7 cellular contexts compared by ENCODE assay signal in genomic region chr15:55286442-55287189, GRCh38. TPM values are rescaled to one million over a fixed set of nuclear protein-coding genes. Genes with fewer than 3 reads are reported as not detected.
DNase-seq lines count a peak whose midpoint lies in the region; ATAC-seq and TF ChIP-seq lines count a peak whose summit lies in the region.
"Not testable (repeated sequence)": the region's sequence is repeated elsewhere in the genome, so short reads cannot be mapped to it uniquely, and the experiment has no call there.

No MANE protein-coding gene starts in this region.

- not testable (repeated sequence) for ATAC-seq in T-helper 17 cell; activated CD8-positive, alpha-beta T cell treated with anti-CD3 and anti-CD28 coated beads for 36 hours; memory B cell (ENCODE audit: low read depth); stimulated activated effector memory CD8-positive, alpha-beta T cell treated with anti-CD3 and anti-CD28 coated beads, Interleukin-12 subunit alpha, Interleukin-12 subunit beta, amount 100 ng/mL, for 72 hours

- H3K27me3 Mint-ChIP-seq in CD8-positive, alpha-beta memory T cell; T-helper 17 cell; activated CD8-positive, alpha-beta T cell treated with anti-CD3 and anti-CD28 coated beads for 36 hours; activated naive CD4-positive, alpha-beta T cell treated with anti-CD3 and anti-CD28 coated beads for 36 hours (ENCODE audit: low read depth); brain; memory B cell: not testable (repeated sequence)

- H3K27ac Mint-ChIP-seq in CD8-positive, alpha-beta memory T cell, result peak overlapping the region; percentile 88 to 99 (median 96)
- H3K27ac Mint-ChIP-seq in T-helper 17 cell (peak overlapping the region; percentile 97), brain (peak overlapping the region in 1 of 5 experiments; percentile 44), memory B cell (peak overlapping the region; percentile 21)
- H3K27ac Mint-ChIP-seq in activated CD8-positive, alpha-beta T cell treated with anti-CD3 and anti-CD28 coated beads for 36 hours, result peak overlapping the region; percentile 96
- peak overlapping the region; percentile 37 for H3K27ac Mint-ChIP-seq in activated naive CD4-positive, alpha-beta T cell treated with anti-CD3 and anti-CD28 coated beads for 36 hours
- peak overlapping the region; percentile 94 for H3K27ac Mint-ChIP-seq in stimulated activated effector memory CD8-positive, alpha-beta T cell treated with anti-CD3 and anti-CD28 coated beads, Interleukin-12 subunit alpha, Interleukin-12 subunit beta, amount 100 ng/mL, for 72 hours

- H3K27me3 ChIP-seq in CD8-positive, alpha-beta memory T cell (ENCODE audit: insufficient read depth, low read length, poor library complexity, severe bottlenecking), result not testable (repeated sequence)

- peaks cover 69 to 79% (median 79%) of the 10 kb centered on the region in 3 donors for H3K4me1 Mint-ChIP-seq in CD8-positive, alpha-beta memory T cell
- peaks cover 62% of the 10 kb centered on the region for H3K4me1 Mint-ChIP-seq in T-helper 17 cell
- H3K4me1 Mint-ChIP-seq in activated CD8-positive, alpha-beta T cell treated with anti-CD3 and anti-CD28 coated beads for 36 hours (ENCODE audit: low read depth), result peaks cover 59% of the 10 kb centered on the region
- peaks cover 66% of the 10 kb centered on the region for H3K4me1 Mint-ChIP-seq in activated naive CD4-positive, alpha-beta T cell treated with anti-CD3 and anti-CD28 coated beads for 36 hours (ENCODE audit: low read depth)
- H3K4me1 Mint-ChIP-seq in brain, result peaks cover 10% of the 10 kb centered on the region
- peaks cover 16% of the 10 kb centered on the region for H3K4me1 Mint-ChIP-seq in memory B cell
- peaks cover 65% of the 10 kb centered on the region for H3K4me1 Mint-ChIP-seq in stimulated activated effector memory CD8-positive, alpha-beta T cell treated with anti-CD3 and anti-CD28 coated beads, Interleukin-12 subunit alpha, Interleukin-12 subunit beta, amount 100 ng/mL, for 72 hours

- DNase-seq in CD8-positive, alpha-beta memory T cell; T-helper 17 cell; activated CD8-positive, alpha-beta T cell treated with anti-CD3 and anti-CD28 coated beads for 36 hours; activated naive CD4-positive, alpha-beta T cell treated with anti-CD3 and anti-CD28 coated beads for 36 hours; memory B cell (ENCODE audit: low spot score in 2 of 2): not testable (repeated sequence)
- peak in 1 of 2 donors; percentile 57 for DNase-seq in stimulated activated effector memory CD8-positive, alpha-beta T cell treated with anti-CD3 and anti-CD28 coated beads, Interleukin-12 subunit alpha, Interleukin-12 subunit beta, amount 100 ng/mL, for 72 hours (ENCODE audit: low spot score in 2 of 2)

- intact Hi-C loops in activated CD8-positive, alpha-beta T cell treated with anti-CD3 and anti-CD28 coated beads for 36 hours (cut with micrococcal nuclease), result not testable (repeated sequence)
- intact Hi-C loops in activated naive CD4-positive, alpha-beta T cell treated with anti-CD3 and anti-CD28 coated beads for 36 hours (cut with micrococcal nuclease), result loop anchor here (10.0 kb wide), 1 partner anchor 758 kb away; no protein-coding TSS in a partner anchor

- H3K36me3 Mint-ChIP-seq in CD8-positive, alpha-beta memory T cell, result peaks cover 0 to 31% (median 4%) of the 10 kb centered on the region in 3 donors
- not testable (repeated sequence) for H3K36me3 Mint-ChIP-seq in T-helper 17 cell (ENCODE audit: low read depth); brain; memory B cell
- H3K36me3 Mint-ChIP-seq in activated CD8-positive, alpha-beta T cell treated with anti-CD3 and anti-CD28 coated beads for 36 hours (ENCODE audit: low read depth), result peaks cover 55% of the 10 kb centered on the region
- H3K36me3 Mint-ChIP-seq in activated naive CD4-positive, alpha-beta T cell treated with anti-CD3 and anti-CD28 coated beads for 36 hours (ENCODE audit: low read depth), result peaks cover 26% of the 10 kb centered on the region
- peaks cover 86% of the 10 kb centered on the region for H3K36me3 Mint-ChIP-seq in stimulated activated effector memory CD8-positive, alpha-beta T cell treated with anti-CD3 and anti-CD28 coated beads, Interleukin-12 subunit alpha, Interleukin-12 subunit beta, amount 100 ng/mL, for 72 hours

- not testable (repeated sequence) for H3K4me3 ChIP-seq in CD8-positive, alpha-beta memory T cell (ENCODE audit: low read length)

- not testable (repeated sequence) for H3K36me3 ChIP-seq in CD8-positive, alpha-beta memory T cell (ENCODE audit: insufficient read depth, low read length)

- POLR2A ChIA-PET in CD8-positive, alpha-beta memory T cell (lab: Charles Lee), result interaction anchor here (1.0 to 1.7 kb wide), 2 partner anchors 17 to 19 kb away, joined by 4 to 8 read pairs; no protein-coding TSS in a partner anchor
- POLR2A ChIA-PET in activated CD8-positive, alpha-beta T cell treated with anti-CD3 and anti-CD28 coated beads for 36 hours (lab: Charles Lee), result interaction anchor here (0.9 to 1.5 kb wide), 3 partner anchors 17 to 67 kb away, joined by 3 to 4 read pairs (median 3); partner anchors contain the start of genes PIGB and PIGBOS1

- CTCF ChIA-PET in CD8-positive, alpha-beta memory T cell (lab: Charles Lee), result interaction anchor here (1.2 to 1.4 kb wide), 5 partner anchors 9 to 59 kb away, joined by 3 to 8 read pairs (median 3); no protein-coding TSS in a partner anchor
- CTCF ChIA-PET in activated CD8-positive, alpha-beta T cell treated with anti-CD3 and anti-CD28 coated beads for 36 hours (lab: Charles Lee), result interaction anchor here (1.3 to 2.5 kb wide), 3 partner anchors 15 to 68 kb away, joined by 3 to 8 read pairs (median 8); no protein-coding TSS in a partner anchor
- CTCF ChIA-PET in activated naive CD4-positive, alpha-beta T cell treated with anti-CD3 and anti-CD28 coated beads for 36 hours (lab: Charles Lee), result interaction anchor here (0.7 to 1.6 kb wide), 2 partner anchors 22 to 69 kb away, joined by 3 to 7 read pairs; no protein-coding TSS in a partner anchor

- H3K4me3 Mint-ChIP-seq in CD8-positive, alpha-beta memory T cell, result peak overlapping the region; percentile 90 to 99 (median 97)
- peak overlapping the region; percentile 2 for H3K4me3 Mint-ChIP-seq in T-helper 17 cell
- peak overlapping the region; percentile 90 for H3K4me3 Mint-ChIP-seq in activated CD8-positive, alpha-beta T cell treated with anti-CD3 and anti-CD28 coated beads for 36 hours
- peak overlapping the region; percentile 80 for H3K4me3 Mint-ChIP-seq in activated naive CD4-positive, alpha-beta T cell treated with anti-CD3 and anti-CD28 coated beads for 36 hours
- H3K4me3 Mint-ChIP-seq in brain, result peak overlapping the region in 3 of 5 experiments; percentile 44 to 93 (median 57)
- H3K4me3 Mint-ChIP-seq in memory B cell, result not testable (repeated sequence)
- peak overlapping the region; percentile 96 for H3K4me3 Mint-ChIP-seq in stimulated activated effector memory CD8-positive, alpha-beta T cell treated with anti-CD3 and anti-CD28 coated beads, Interleukin-12 subunit alpha, Interleukin-12 subunit beta, amount 100 ng/mL, for 72 hours

- TF ChIP-seq CTCF in activated CD8-positive, alpha-beta T cell treated with anti-CD3 and anti-CD28 coated beads for 36 hours (IDR thresholded peaks at IDR 0.05); brain (conservative IDR thresholded peaks at IDR 0.05): not testable (repeated sequence)

- H3K9me3 ChIP-seq in CD8-positive, alpha-beta memory T cell (ENCODE audit: low read length); T-helper 17 cell (ENCODE audit: control insufficient read depth, low read length, poor library complexity, severe bottlenecking): not testable (repeated sequence)

- peaks cover 55% of the 10 kb centered on the region for H3K4me1 ChIP-seq in CD8-positive, alpha-beta memory T cell (ENCODE audit: insufficient read depth, low read length)

- not testable (repeated sequence) for H3K27ac ChIP-seq in CD8-positive, alpha-beta memory T cell (ENCODE audit: low read depth, low read length)

- H3K9me3 Mint-ChIP-seq in CD8-positive, alpha-beta memory T cell; activated CD8-positive, alpha-beta T cell treated with anti-CD3 and anti-CD28 coated beads for 36 hours; activated naive CD4-positive, alpha-beta T cell treated with anti-CD3 and anti-CD28 coated beads for 36 hours; brain; memory B cell; stimulated activated effector memory CD8-positive, alpha-beta T cell treated with anti-CD3 and anti-CD28 coated beads, Interleukin-12 subunit alpha, Interleukin-12 subunit beta, amount 100 ng/mL, for 72 hours: not testable (repeated sequence)

RNA-seq across cellular contexts. Expression of gene RAB27A, which starts 3.0 kb away (rescaled TPM):
- total RNA-seq in CD8-positive, alpha-beta memory T cell, result 100 to 1,000 TPM; 187 to 195 TPM
- 132 TPM for polyA plus RNA-seq in CD8-positive, alpha-beta memory T cell
- 10 to 100 TPM; 27.1 to 31.4 TPM for total RNA-seq in T-helper 17 cell
- total RNA-seq in activated CD8-positive, alpha-beta T cell treated with anti-CD3 and anti-CD28 coated beads for 36 hours, result 100 to 1,000 TPM; 122 to 125 TPM
- total RNA-seq in activated naive CD4-positive, alpha-beta T cell treated with anti-CD3 and anti-CD28 coated beads for 36 hours, result 100 to 1,000 TPM; 119 to 124 TPM
- 10.3 TPM for polyA plus RNA-seq in brain (ENCODE audit: insufficient read depth, low read depth, low replicate concordance)

RNA-seq across cellular contexts. Expression of gene PIGBOS1, which starts 32.3 kb away (rescaled TPM):
- 10 to 100 TPM; 11.5 to 11.9 TPM for total RNA-seq in CD8-positive, alpha-beta memory T cell
- 43.9 TPM for polyA plus RNA-seq in CD8-positive, alpha-beta memory T cell
- 1 to 10 TPM; 6.1 to 9.0 TPM for total RNA-seq in T-helper 17 cell
- total RNA-seq in activated CD8-positive, alpha-beta T cell treated with anti-CD3 and anti-CD28 coated beads for 36 hours, result 10 to 100 TPM; 10.5 to 13.2 TPM
- 1 to 10 TPM; 7.3 to 9.2 TPM for total RNA-seq in activated naive CD4-positive, alpha-beta T cell treated with anti-CD3 and anti-CD28 coated beads for 36 hours
- polyA plus RNA-seq in brain (ENCODE audit: insufficient read depth, low read depth, low replicate concordance), result 8.5 TPM

RNA-seq across cellular contexts. Expression of gene PIGB, which starts 32.4 kb away (rescaled TPM):
- total RNA-seq in CD8-positive, alpha-beta memory T cell, result 10 to 100 TPM; 17.4 to 17.9 TPM
- 22.4 TPM for polyA plus RNA-seq in CD8-positive, alpha-beta memory T cell
- 10 to 100 TPM; 23.2 to 24.5 TPM for total RNA-seq in T-helper 17 cell
- total RNA-seq in activated CD8-positive, alpha-beta T cell treated with anti-CD3 and anti-CD28 coated beads for 36 hours, result 10 to 100 TPM; 14.0 to 17.5 TPM
- 10 to 100 TPM; 13.3 to 13.8 TPM for total RNA-seq in activated naive CD4-positive, alpha-beta T cell treated with anti-CD3 and anti-CD28 coated beads for 36 hours
- polyA plus RNA-seq in brain (ENCODE audit: insufficient read depth, low read depth, low replicate concordance), result 2.9 TPM
